In the genomic region with DNA sequence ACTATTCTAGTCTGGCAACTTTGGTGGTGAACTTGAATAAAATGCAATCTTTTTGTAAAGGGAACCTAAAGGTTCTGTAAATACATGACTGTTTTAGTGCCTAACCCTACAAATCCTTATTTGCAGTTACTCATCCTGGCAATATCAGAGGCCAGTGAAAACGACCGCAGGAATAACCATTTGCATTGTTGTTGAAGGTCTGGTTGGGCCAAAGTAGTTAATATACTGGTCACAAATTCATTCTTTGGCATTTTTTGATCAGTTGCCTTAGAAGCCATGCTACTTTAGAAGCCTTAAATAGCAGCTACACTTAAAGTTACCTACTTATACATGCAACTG, we compare ENCODE assay signal across 25 cellular contexts.
"Had no signal": no experiment of that assay in that cellular context is flagged by ENCODE, and none has a peak within 500 bp of the region (broad histone marks: within the 10 kb centered on the region; RNA-seq: fewer than 3 reads in every experiment).

No MANE protein-coding gene starts in this region.

- H3K4me3 Mint-ChIP-seq: activated B cell treated with CpG ODN at 0.5 μM for 24 hours; activated CD8-positive, alpha-beta memory T cell treated with anti-CD3 and anti-CD28 coated beads, Interleukin-2, amount 10 ng/mL, durations not matched to agents 7 days and 5 days; activated CD8-positive, alpha-beta T cell treated with anti-CD3 and anti-CD28 coated beads for 36 hours; central memory CD8-positive, alpha-beta T cell; dendritic cell treated with granulocyte-macrophage colony-stimulating factor and Interleukin-4, amounts not matched to agents 40 ng/mL and 50 ng/mL, for 4 days; immature natural killer cell; memory B cell; naive thymus-derived CD4-positive, alpha-beta T cell; stimulated activated effector memory CD8-positive, alpha-beta T cell treated with anti-CD3 and anti-CD28 coated beads, Interleukin-12 subunit alpha, Interleukin-12 subunit beta, amount 100 ng/mL, for 72 hours; stimulated activated naive CD8-positive, alpha-beta T cell treated with anti-CD3 and anti-CD28 coated beads, Interleukin-15, Interleukin-2, amounts not matched to agents 100 ng/mL and 50 ng/mL, for 24 hours had no signal

- H3K4me3 ChIP-seq: breast epithelium, ovary, sigmoid colon, thoracic aorta had no signal

- H3K27me3 Mint-ChIP-seq: activated CD8-positive, alpha-beta T cell treated with anti-CD3 and anti-CD28 coated beads for 36 hours; central memory CD8-positive, alpha-beta T cell; dendritic cell treated with granulocyte-macrophage colony-stimulating factor and Interleukin-4, amounts not matched to agents 40 ng/mL and 50 ng/mL, for 4 days; progenitor cell of endocrine pancreas had no signal

- H3K4me1 ChIP-seq: breast epithelium, sigmoid colon had no signal

- H3K9me3 ChIP-seq: breast epithelium, ovary, sigmoid colon, thoracic aorta had no signal

- H3K36me3 ChIP-seq: breast epithelium, ovary had no signal

- FAIRE-seq: kidney, small intestine, urothelium cell line had no signal

- H3K27ac ChIP-seq: breast epithelium, ovary, sigmoid colon, thoracic aorta had no signal

- DNase-seq: activated B cell treated with CpG ODN at 0.5 μM for 24 hours; activated CD4-positive, alpha-beta T cell treated with anti-CD3 and anti-CD28 coated beads, Interleukin-2, amount 50 U/mL, for 1 hour; activated CD8-positive, alpha-beta memory T cell treated with anti-CD3 and anti-CD28 coated beads, Interleukin-2, amount 10 ng/mL, durations not matched to agents 7 days and 5 days; activated CD8-positive, alpha-beta T cell treated with anti-CD3 and anti-CD28 coated beads for 36 hours; activated naive CD4-positive, alpha-beta T cell; hypothalamus; immature natural killer cell; kidney; left colon; midbrain; naive thymus-derived CD4-positive, alpha-beta T cell; ovary; sigmoid colon; small intestine; stimulated activated CD4-positive, alpha-beta T cell treated with anti-CD3 and anti-CD28 coated beads, Interleukin-4, amount 100 ng/mL, for 24 hours had no signal

- H3K27ac Mint-ChIP-seq: activated B cell treated with CpG ODN at 0.5 μM for 24 hours; activated CD8-positive, alpha-beta memory T cell treated with anti-CD3 and anti-CD28 coated beads, Interleukin-2, amount 10 ng/mL, durations not matched to agents 7 days and 5 days; activated CD8-positive, alpha-beta T cell treated with anti-CD3 and anti-CD28 coated beads for 36 hours; activated naive CD4-positive, alpha-beta T cell treated with anti-CD3 and anti-CD28 coated beads, Interleukin-2, amount 50 U/mL, for 72 hours; dendritic cell treated with granulocyte-macrophage colony-stimulating factor and Interleukin-4, amounts not matched to agents 40 ng/mL and 50 ng/mL, for 4 days; memory B cell; stimulated activated effector memory CD8-positive, alpha-beta T cell treated with anti-CD3 and anti-CD28 coated beads, Interleukin-12 subunit alpha, Interleukin-12 subunit beta, amount 100 ng/mL, for 72 hours; stimulated activated naive CD8-positive, alpha-beta T cell treated with anti-CD3 and anti-CD28 coated beads, Interleukin-15, Interleukin-2, amounts not matched to agents 100 ng/mL and 50 ng/mL, for 24 hours had no signal

- H3K9me3 Mint-ChIP-seq: activated B cell treated with CpG ODN at 0.5 μM for 24 hours; activated CD8-positive, alpha-beta T cell treated with anti-CD3 and anti-CD28 coated beads for 36 hours; activated naive CD4-positive, alpha-beta T cell treated with anti-CD3 and anti-CD28 coated beads, Interleukin-2, amount 50 U/mL, for 72 hours; central memory CD8-positive, alpha-beta T cell; dendritic cell treated with granulocyte-macrophage colony-stimulating factor and Interleukin-4, amounts not matched to agents 40 ng/mL and 50 ng/mL, for 4 days; immature natural killer cell; memory B cell; stimulated activated effector memory CD8-positive, alpha-beta T cell treated with anti-CD3 and anti-CD28 coated beads, Interleukin-12 subunit alpha, Interleukin-12 subunit beta, amount 100 ng/mL, for 72 hours; stimulated activated naive CD8-positive, alpha-beta T cell treated with anti-CD3 and anti-CD28 coated beads, Interleukin-15, Interleukin-2, amounts not matched to agents 100 ng/mL and 50 ng/mL, for 24 hours had no signal

- H3K4me1 Mint-ChIP-seq: central memory CD8-positive, alpha-beta T cell; stimulated activated effector memory CD8-positive, alpha-beta T cell treated with anti-CD3 and anti-CD28 coated beads, Interleukin-12 subunit alpha, Interleukin-12 subunit beta, amount 100 ng/mL, for 72 hours had no signal

- ATAC-seq: activated CD8-positive, alpha-beta memory T cell treated with anti-CD3 and anti-CD28 coated beads, Interleukin-2, amount 10 ng/mL, durations not matched to agents 7 days and 5 days; left colon; naive thymus-derived CD4-positive, alpha-beta T cell had no signal

- H3K27me3 ChIP-seq: breast epithelium, ovary, sigmoid colon had no signal
